ENCODE assay signal across 27 cellular contexts in genomic region chr3:183299976-183300375, GRCh38.
"Had no signal": no experiment of that assay in that cellular context is flagged by ENCODE, and none has a peak within 500 bp of the region (broad histone marks: within the 10 kb centered on the region; RNA-seq: fewer than 3 reads in every experiment).

No MANE protein-coding gene starts in this region.

- H3K36me3 ChIP-seq: esophagus muscularis mucosa, gastroesophageal sphincter had no signal

- ATAC-seq: activated CD4-positive, alpha-beta T cell treated with anti-CD3 and anti-CD28 coated beads for 36 hours; activated CD8-positive, alpha-beta T cell treated with anti-CD3 and anti-CD28 coated beads, Interleukin-2, amount 10 ng/mL, durations not matched to agents 7 days and 5 days; activated naive CD8-positive, alpha-beta T cell treated with anti-CD3 and anti-CD28 coated beads, Interleukin-2, amount 50 U/mL, for 24 hours; activated T-cell treated with anti-CD3 and anti-CD28 coated beads, Interleukin-2, amount 50 U/mL, for 4 hours; activated T-helper 17 cell treated with anti-CD3 and anti-CD28 coated beads, Interleukin-2, amount 50 U/mL, for 72 hours; effector memory CD8-positive, alpha-beta T cell; foreskin keratinocyte; gastroesophageal sphincter had no signal

- H3K9me3 ChIP-seq: adrenal gland, body of pancreas, esophagus muscularis mucosa, gastroesophageal sphincter had no signal

- H3K27ac ChIP-seq: body of pancreas, esophagus muscularis mucosa, foreskin keratinocyte, gastroesophageal sphincter had no signal

- FAIRE-seq: colon had no signal

- DNase-seq: activated CD4-positive, alpha-beta memory T cell treated with anti-CD3 and anti-CD28 coated beads for 36 hours; activated CD4-positive, alpha-beta T cell treated with anti-CD3 and anti-CD28 coated beads for 36 hours; activated CD4-positive, alpha-beta T cell treated with anti-CD3 and anti-CD28 coated beads, Interleukin-2, amount 10 ng/mL, durations not matched to agents 24 days and 14 days; activated CD4-positive, CD25-positive, alpha-beta regulatory T cell; activated CD4-positive, CD25-positive, alpha-beta regulatory T cell treated with anti-CD3 and anti-CD28 coated beads, Interleukin-2, amount 50 U/mL, for 72 hours; activated CD8-positive, alpha-beta T cell treated with anti-CD3 and anti-CD28 coated beads, Interleukin-2, amount 10 ng/mL, durations not matched to agents 7 days and 5 days; activated effector memory CD4-positive, alpha-beta T cell treated with Interleukin-2 at 50 U/mL for 16 hours; activated gamma-delta T cell treated with Interleukin-2 at 50 U/mL for 16 hours; activated naive CD4-positive, alpha-beta T cell treated with Interleukin-2 at 50 U/mL for 16 hours; activated naive CD8-positive, alpha-beta T cell treated with anti-CD3 and anti-CD28 coated beads for 36 hours; activated naive CD8-positive, alpha-beta T cell treated with anti-CD3 and anti-CD28 coated beads, Interleukin-2, amount 50 U/mL, for 24 hours; activated T-cell treated with anti-CD3 and anti-CD28 coated beads, Interleukin-2, amount 50 U/mL, for 4 hours; adrenal gland; aorta; body of pancreas; caudate nucleus; cortex of kidney; dermis blood vessel endothelial cell; effector CD4-positive, alpha-beta T cell; effector memory CD8-positive, alpha-beta T cell; erythroblast; foreskin keratinocyte; T-helper 2 cell had no signal

- H3K4me3 ChIP-seq: adrenal gland, body of pancreas, esophagus muscularis mucosa, gastroesophageal sphincter had no signal

- H3K27me3 ChIP-seq: adrenal gland, body of pancreas, esophagus muscularis mucosa, foreskin keratinocyte, gastroesophageal sphincter had no signal
